In the genomic region with DNA sequence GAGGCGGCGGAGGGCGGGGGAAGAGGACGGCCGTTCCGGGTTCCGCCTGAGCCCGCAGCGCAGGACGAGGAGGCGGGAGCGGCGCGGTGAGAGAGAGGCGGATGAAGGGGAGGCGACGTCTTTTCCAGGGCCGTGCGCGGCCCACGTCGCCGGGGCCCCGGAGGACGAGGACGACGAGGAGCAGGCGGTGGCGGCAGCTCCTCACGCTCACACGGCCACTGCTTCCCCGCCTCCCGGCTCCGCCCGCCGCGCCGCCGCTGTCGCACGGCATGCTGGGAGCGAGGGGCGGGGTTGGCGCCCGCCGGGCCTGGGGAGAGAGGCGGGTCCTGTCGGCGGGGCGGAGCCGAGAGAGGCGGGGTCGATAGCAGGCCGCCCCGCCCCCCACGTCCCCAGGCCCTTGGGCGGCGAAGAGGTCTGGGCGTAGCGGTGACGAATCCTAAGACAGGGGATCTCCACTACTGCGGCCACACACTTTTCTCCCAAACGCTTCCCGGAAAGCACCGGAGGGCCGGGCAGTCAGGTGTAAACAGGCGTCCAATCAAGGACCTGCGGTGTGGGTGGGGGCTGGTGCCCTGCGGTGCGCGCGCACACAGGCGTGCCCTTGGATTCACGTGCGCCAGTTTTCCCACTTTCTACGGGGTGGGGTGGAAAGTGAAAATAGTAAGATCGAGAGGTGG, we compare ENCODE assay signal across 8 cellular contexts. TPM values are rescaled to one million over a fixed set of nuclear protein-coding genes. Genes with fewer than 3 reads are reported as not detected.
DNase-seq lines count a peak whose midpoint lies in the region; ATAC-seq and TF ChIP-seq lines count a peak whose summit lies in the region.
"Not testable (repeated sequence)": the region's sequence is repeated elsewhere in the genome, so short reads cannot be mapped to it uniquely, and the experiment has no call there.

TSS of gene SMG1 (minus strand) at position 220 of the 677 bp plus-strand sequence. CDS start 367 bp downstream, outside the sequence.

- intact Hi-C loops in Right ventricle myocardium inferior (cut with DNase I): not testable (repeated sequence)
- intact Hi-C loops in ovary (cut with DNase I): loop anchor here in 1 of 4 donors (10.0 kb wide), 1 partner anchor 122 kb away; the partner anchor contains the start of gene ARL6IP1

- not testable (repeated sequence) for H3K36me3 ChIP-seq in ovary; thymus (ENCODE audit: control insufficient read depth, insufficient read depth)

- H3K27ac ChIP-seq in ovary: peak within 1 kb of the TSS; percentile 55 to 90
- H3K27ac ChIP-seq in thymus (ENCODE audit: low read depth): peak within 1 kb of the TSS; percentile 96

- H3K27me3 ChIP-seq in ovary; thymus (ENCODE audit: control insufficient read depth, insufficient read depth): not testable (repeated sequence)

- peak; percentile 89 for ATAC-seq in HG02763 (IDR thresholded peaks at IDR 0.05; ENCODE audit: unreplicated experiment)
- peak; percentile 97 for ATAC-seq in Right ventricle myocardium inferior

- not testable (repeated sequence) for TF ChIP-seq CTCF in GM12875 (IDR thresholded peaks at IDR 0.05; ENCODE audit: borderline replicate concordance, insufficient read depth, low read depth, low read length); ovary (IDR thresholded peaks at IDR 0.05)

- WGBS in ovary, 3 donors: 0 to 1% (median 0%) methylated on average over 58 to 77 of the region's 77 CpGs
- WGBS in thymus: under 1% methylated on average over 77 of the region's 77 CpGs

- not testable (repeated sequence) for H3K9me3 ChIP-seq in ovary; thymus (ENCODE audit: control insufficient read depth)

- H3K4me1 ChIP-seq in ovary (ENCODE audit: insufficient read depth); thymus (ENCODE audit: control insufficient read depth, insufficient read depth, low read length): not testable (repeated sequence)

- peak; percentile 82 to 99 (median 96) for DNase-seq in NCI-H1417 (lab: John Stamatoyannopoulos, UW)
- DNase-seq in SW 1271 (lab: John Stamatoyannopoulos, UW): peak; percentile 84 to 85
- peak; percentile 87 for DNase-seq in activated naive CD8-positive, alpha-beta T cell treated with anti-CD3 and anti-CD28 coated beads, Interleukin-2, amount 50 U/mL, for 16 hours (ENCODE audit: low read depth, low spot score)
- peak; percentile 97 for DNase-seq in Right ventricle myocardium inferior (ENCODE audit: missing footprints)
- peak; percentile 91 to 95 (median 94) for DNase-seq in ovary

- peak; percentile 81 for TF ChIP-seq POLR2A in ovary (IDR thresholded peaks at IDR 0.05)

- H3K4me3 ChIP-seq in GM12875 (ENCODE audit: low read depth, low read length): peak within 1 kb of the TSS; percentile 65
- peak within 1 kb of the TSS; percentile 98 for H3K4me3 ChIP-seq in ovary
- H3K4me3 ChIP-seq in thymus (ENCODE audit: low read length): peak within 1 kb of the TSS; percentile 52

- TF ChIP-seq EP300 in ovary (IDR thresholded peaks at IDR 0.05): not testable (repeated sequence)

RNA-seq across cellular contexts. Expression of gene SMG1, which starts in this region (rescaled TPM):
- 37.9 TPM for total RNA-seq in Right ventricle myocardium inferior
- total RNA-seq in ovary: 10 to 100 TPM; 44.3 to 94.5 (median 61.5) TPM
- 10 to 100 TPM; 12.5 to 23.5 TPM for polyA plus RNA-seq in ovary
- polyA plus RNA-seq in thymus: 20.8 TPM

Comparison
In these comparisons a context has a peak if more than half of its experiments do, and no peak if none do; other contexts are left out.
1. Peak in every context shown above with its lines: DNase-seq, ATAC-seq, H3K4me3 ChIP-seq and H3K27ac ChIP-seq.